In the genomic region with DNA sequence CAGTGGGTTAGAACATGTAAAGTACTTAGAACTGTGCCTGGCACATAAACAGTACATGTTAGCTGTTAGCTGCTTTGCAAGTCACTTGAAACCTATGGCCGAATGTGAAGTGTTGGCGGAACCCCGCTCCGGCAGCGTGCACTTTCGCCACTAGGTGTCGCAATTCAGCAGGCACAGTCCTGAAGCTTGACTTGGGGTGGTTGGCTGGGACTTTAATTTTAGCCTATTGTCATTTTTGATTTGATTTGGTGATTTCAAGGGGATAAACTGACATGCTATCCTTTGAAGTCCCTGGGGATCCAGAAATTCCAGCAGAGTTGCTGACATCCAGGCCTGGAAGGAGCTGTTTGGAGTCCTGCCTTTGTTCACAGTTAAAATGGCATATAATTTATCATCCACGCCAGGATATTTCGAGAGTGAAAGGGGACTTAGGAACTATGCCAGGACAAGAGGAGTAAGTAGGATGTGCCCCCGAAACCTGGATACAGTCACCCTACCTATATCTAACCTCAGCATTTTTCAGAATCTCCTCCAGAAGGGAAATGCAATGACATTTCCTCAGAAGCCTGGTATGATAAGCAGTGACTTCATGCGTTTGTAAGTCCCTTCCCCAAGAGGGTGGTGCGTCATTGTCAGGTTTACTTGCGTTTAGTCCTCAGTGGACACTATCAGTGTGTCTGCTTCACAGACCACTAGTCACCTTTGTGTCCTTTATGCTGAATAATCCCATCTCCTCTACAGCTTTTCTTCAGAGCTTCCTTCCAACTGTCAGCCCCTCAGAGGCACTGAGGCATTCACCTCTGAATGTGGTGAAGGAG, we compare ENCODE assay signal across 8 cellular contexts. TPM values are rescaled to one million over a fixed set of nuclear protein-coding genes. Genes with fewer than 3 reads are reported as not detected.
DNase-seq lines count a peak whose midpoint lies in the region; ATAC-seq and TF ChIP-seq lines count a peak whose summit lies in the region.

No MANE protein-coding gene starts in this region.

- no peaks in the 10 kb centered on the region for H3K36me3 ChIP-seq in right atrium auricular region

- no peaks in the 10 kb centered on the region for H3K9me3 Mint-ChIP-seq in T-helper 2 cell treated with Interferon-gamma antibody and Interleukin-4, amounts not matched to agents 5 μg/mL and 100 μg/mL, for 36 hours

- no peaks in the 10 kb centered on the region for H3K36me3 Mint-ChIP-seq in T-helper 2 cell treated with Interferon-gamma antibody and Interleukin-4, amounts not matched to agents 5 μg/mL and 100 μg/mL, for 36 hours (ENCODE audit: low read depth)

- peak overlapping the region; percentile 47 to 50 for H3K27ac ChIP-seq in right atrium auricular region

- DNase-seq in AG09309 (ENCODE audit: low read depth) (peak; percentile 56), GM19240 (ENCODE audit: insufficient read length, low spot score) (peak; percentile 79), NCI-H1105 treated with DMSO at 0.1 percent for 48 hours (lab: John Stamatoyannopoulos, UW) (peak; percentile 46), amniotic stem cell (lab: John Stamatoyannopoulos, UW) (peak; percentile 52), right atrium auricular region (ENCODE audit: low spot score) (peak; percentile 89), retina (peak; percentile 91)
- peak; percentile 74 for DNase-seq in T-helper 2 cell treated with Interferon-gamma antibody and Interleukin-4, amounts not matched to agents 5 μg/mL and 100 μg/mL, for 36 hours (ENCODE audit: low spot score)

- H3K27me3 ChIP-seq in right atrium auricular region = no peaks in the 10 kb centered on the region

- H3K4me3 ChIP-seq in AG09309 (ENCODE audit: control insufficient read depth, low read depth, low read length) (no peak overlapping the region), right atrium auricular region (no peak overlapping the region)

- peaks cover 26% of the 10 kb centered on the region for H3K27me3 Mint-ChIP-seq in T-helper 2 cell treated with Interferon-gamma antibody and Interleukin-4, amounts not matched to agents 5 μg/mL and 100 μg/mL, for 36 hours (ENCODE audit: low read depth)

- TF ChIP-seq CTCF in AG09309 (IDR thresholded peaks at IDR 0.05; ENCODE audit: control insufficient read depth, insufficient read depth, low read depth, low read length, missing control alignments) (peak; percentile 99), right atrium auricular region (IDR thresholded peaks at IDR 0.05) (peak; percentile 97 to 99)

- H3K4me1 Mint-ChIP-seq in T-helper 2 cell treated with Interferon-gamma antibody and Interleukin-4, amounts not matched to agents 5 μg/mL and 100 μg/mL, for 36 hours (ENCODE audit: low read depth) = peaks cover 7% of the 10 kb centered on the region

- H3K9me3 ChIP-seq in right atrium auricular region = no peaks in the 10 kb centered on the region

- no peak overlapping the region for H3K4me3 Mint-ChIP-seq in T-helper 2 cell treated with Interferon-gamma antibody and Interleukin-4, amounts not matched to agents 5 μg/mL and 100 μg/mL, for 36 hours

- H3K4me1 ChIP-seq in right atrium auricular region = peaks cover 0 to 30% of the 10 kb centered on the region in 2 donors

- no peak for ATAC-seq in HG02852 (IDR thresholded peaks at IDR 0.05; ENCODE audit: unreplicated experiment)

- H3K27ac Mint-ChIP-seq in T-helper 2 cell treated with Interferon-gamma antibody and Interleukin-4, amounts not matched to agents 5 μg/mL and 100 μg/mL, for 36 hours = no peak overlapping the region

RNA-seq across cellular contexts. Expression of a gene that starts 3.5 kb away (rescaled TPM):
- total RNA-seq in right atrium auricular region = 100 to 1,000 TPM; 103 to 185 TPM
